8 cellular contexts compared by ENCODE assay signal in the genomic region with DNA sequence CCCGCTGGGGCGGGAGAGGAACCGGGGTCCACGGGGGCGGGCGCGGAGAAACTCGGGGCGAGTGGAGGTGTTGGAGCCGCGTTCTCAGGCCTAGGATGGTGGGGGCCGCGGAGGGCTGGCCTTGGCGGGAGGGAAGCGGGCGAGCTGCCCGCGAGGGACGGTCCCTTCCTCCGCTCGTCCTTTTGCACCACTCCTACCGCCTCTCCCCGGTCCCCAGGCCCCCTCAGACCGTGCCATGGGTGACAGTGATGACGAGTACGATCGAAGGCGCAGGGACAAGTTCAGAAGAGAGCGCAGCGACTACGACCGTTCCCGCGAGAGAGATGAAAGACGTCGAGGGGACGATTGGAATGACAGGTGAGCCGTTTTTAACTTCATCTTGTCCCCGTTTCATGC. TPM values are rescaled to one million over a fixed set of nuclear protein-coding genes. Genes with fewer than 3 reads are reported as not detected.
DNase-seq lines count a peak whose midpoint lies in the region; ATAC-seq and TF ChIP-seq lines count a peak whose summit lies in the region.

No MANE protein-coding gene starts in this region.

- peak overlapping the region; percentile 99 for H3K4me3 Mint-ChIP-seq in activated T-cell treated with anti-CD3 and anti-CD28 coated beads, Interleukin-2, amount 50 U/mL, for 4 hours

- H3K27me3 ChIP-seq in SJCRH30: no peaks in the 10 kb centered on the region
- H3K27me3 ChIP-seq in aorta (ENCODE audit: control insufficient read depth in 1 of 2, insufficient read depth in 2 of 2, low read length in 1 of 2): no peaks in the 10 kb centered on the region

- 0 to 1% methylated on average over 38 to 39 of the region's 39 CpGs for WGBS in aorta, 2 donors

- H3K36me3 ChIP-seq in SJCRH30 (peaks cover 68% of the 10 kb centered on the region), mucosa of descending colon (ENCODE audit: low read depth) (no peaks in the 10 kb centered on the region), aorta (ENCODE audit: control insufficient read depth in 1 of 2, insufficient read depth in 2 of 2, low read length in 1 of 2) (no peaks in the 10 kb centered on the region)

- no peaks in the 10 kb centered on the region for H3K27me3 Mint-ChIP-seq in activated T-cell treated with anti-CD3 and anti-CD28 coated beads, Interleukin-2, amount 50 U/mL, for 4 hours (ENCODE audit: low read depth)

- H3K36me3 Mint-ChIP-seq in activated T-cell treated with anti-CD3 and anti-CD28 coated beads, Interleukin-2, amount 50 U/mL, for 4 hours (ENCODE audit: insufficient read depth): peaks cover 31% of the 10 kb centered on the region

- H3K4me1 ChIP-seq in SJCRH30: peaks cover 11% of the 10 kb centered on the region; the same call in 1 of the 2 replicates
- peaks cover 23% of the 10 kb centered on the region for H3K4me1 ChIP-seq in mucosa of descending colon (ENCODE audit: low read depth)
- no peaks in the 10 kb centered on the region for H3K4me1 ChIP-seq in aorta (ENCODE audit: control insufficient read depth in 1 of 2, insufficient read depth in 2 of 2, low read length in 2 of 2)

- no peak for DNase-seq in activated T-cell treated with anti-CD3 and anti-CD28 coated beads, Interleukin-2, amount 50 U/mL, for 4 hours
- no peak for DNase-seq in activated T-cell treated with anti-CD3 and anti-CD28 coated beads, Interleukin-2, amount 50 U/mL, for 1 hour
- DNase-seq in SJCRH30 (peak in 1 of 2 experiments; percentile 37), mucosa of descending colon (no peak), aorta (no peak), COR-L47 (lab: John Stamatoyannopoulos, UW) (no peak)
- DNase-seq in effector CD8-positive, alpha-beta T cell (lab: John Stamatoyannopoulos, UW): peak; percentile 22

- H3K9me3 ChIP-seq in SJCRH30 (replicated peaks) (no peaks in the 10 kb centered on the region), mucosa of descending colon (no peaks in the 10 kb centered on the region), aorta (ENCODE audit: control insufficient read depth, low read length) (no peaks in the 10 kb centered on the region)

- H3K27ac ChIP-seq in SJCRH30 (peak overlapping the region; percentile 90), aorta (ENCODE audit: low read depth in 1 of 2, low read length in 2 of 2) (peak overlapping the region; percentile 72 to 82)

- peaks cover 51% of the 10 kb centered on the region for H3K4me1 Mint-ChIP-seq in activated T-cell treated with anti-CD3 and anti-CD28 coated beads, Interleukin-2, amount 50 U/mL, for 4 hours (ENCODE audit: low read depth)

- H3K4me3 ChIP-seq in SJCRH30 (peak overlapping the region; percentile 72), mucosa of descending colon (peak overlapping the region; percentile 79), aorta (ENCODE audit: low read length in 2 of 2) (peak overlapping the region; percentile 64 to 87)

- intact Hi-C loops in mucosa of descending colon (cut with DNase I, micrococcal nuclease): no loop called here
- intact Hi-C loops in aorta (cut with DNase I): no loop called here

- TF ChIP-seq CTCF in mucosa of descending colon (IDR thresholded peaks at IDR 0.05): no peak

- ATAC-seq in activated T-cell treated with anti-CD3 and anti-CD28 coated beads, Interleukin-2, amount 50 U/mL, for 4 hours: peak; percentile 60 to 61
- peak; percentile 23 for ATAC-seq in HG02943 (IDR thresholded peaks at IDR 0.05; ENCODE audit: low read depth, unreplicated experiment)
- peak; percentile 50 for ATAC-seq in mucosa of descending colon
- ATAC-seq in aorta (ENCODE audit: low FRiP score): peak; percentile 61

- H3K9me3 Mint-ChIP-seq in activated T-cell treated with anti-CD3 and anti-CD28 coated beads, Interleukin-2, amount 50 U/mL, for 4 hours: no peaks in the 10 kb centered on the region

RNA-seq across cellular contexts. Expression of gene SRRT, which starts 0.5 kb away (rescaled TPM):
- total RNA-seq in activated T-cell treated with anti-CD3 and anti-CD28 coated beads, Interleukin-2, amount 50 U/mL, for 4 hours: 100 to 1,000 TPM; 406 to 450 (median 436) TPM
- 140 and 156 TPM in 2 replicates for total RNA-seq in SJCRH30 (2014; rRNA removed; shearing (Covaris generic))
- total RNA-seq in mucosa of descending colon: 100 to 1,000 TPM; 112 to 129 (median 120) TPM
- total RNA-seq in aorta: 100 to 1,000 TPM in 1 of 2 donors, 10 to 100 TPM in 1; 95.5 to 118 TPM
- 100 to 1,000 TPM in 1 of 2 donors, 10 to 100 TPM in 1; 22.2 to 151 TPM for polyA plus RNA-seq in aorta

RNA-seq across cellular contexts. Expression of gene TRIP6, which starts 8.2 kb away (rescaled TPM):
- total RNA-seq in activated T-cell treated with anti-CD3 and anti-CD28 coated beads, Interleukin-2, amount 50 U/mL, for 4 hours: 10 to 100 TPM; 44.9 to 47.7 (median 45.4) TPM
- 42.1 and 49.3 TPM in 2 replicates for total RNA-seq in SJCRH30 (2014; rRNA removed; shearing (Covaris generic))
- total RNA-seq in mucosa of descending colon (10 to 100 TPM; 27.8 to 42.7 (median 30.0) TPM), aorta (10 to 100 TPM; 77.3 to 80.3 TPM)
- polyA plus RNA-seq in aorta: 100 to 1,000 TPM in 1 of 2 donors, 10 to 100 TPM in 1; 39.3 to 136 TPM

RNA-seq across cellular contexts. Expression of gene UFSP1, which starts 14.2 kb away (rescaled TPM):
- total RNA-seq in activated T-cell treated with anti-CD3 and anti-CD28 coated beads, Interleukin-2, amount 50 U/mL, for 4 hours: 1 to 10 TPM; 3.7 to 5.1 (median 4.6) TPM
- 5.5 and 6.1 TPM in 2 replicates for total RNA-seq in SJCRH30 (2014; rRNA removed; shearing (Covaris generic))
- total RNA-seq in mucosa of descending colon: 1 to 10 TPM; 2.1 to 3.4 (median 3.0) TPM
- 1 to 10 TPM; 2.0 to 2.6 TPM for total RNA-seq in aorta
- 1 to 10 TPM; 1.5 to 2.0 TPM for polyA plus RNA-seq in aorta

RNA-seq across cellular contexts. Expression of gene ACHE, which starts 20.3 kb away (rescaled TPM):
- total RNA-seq in activated T-cell treated with anti-CD3 and anti-CD28 coated beads, Interleukin-2, amount 50 U/mL, for 4 hours: under 1 TPM; 0.32 to 0.54 (median 0.35) TPM
- 1.3 and 1.5 TPM in 2 replicates for total RNA-seq in SJCRH30 (2014; rRNA removed; shearing (Covaris generic))
- total RNA-seq in mucosa of descending colon (10 to 100 TPM; 16.2 to 41.4 (median 20.9) TPM), aorta (1 to 10 TPM; 2.0 to 2.6 TPM)
- polyA plus RNA-seq in aorta: 1 to 10 TPM; 1.0 to 1.1 TPM

RNA-seq across cellular contexts. Expression of gene SLC12A9, which starts 22.8 kb away (rescaled TPM):
- 10 to 100 TPM; 22.9 to 31.7 (median 29.6) TPM for total RNA-seq in activated T-cell treated with anti-CD3 and anti-CD28 coated beads, Interleukin-2, amount 50 U/mL, for 4 hours
- 12.2 and 15.0 TPM in 2 replicates for total RNA-seq in SJCRH30 (2014; rRNA removed; shearing (Covaris generic))
- total RNA-seq in mucosa of descending colon: 10 to 100 TPM; 27.9 to 34.0 (median 33.5) TPM
- total RNA-seq in aorta: 10 to 100 TPM; 20.3 to 34.3 TPM
- polyA plus RNA-seq in aorta: 10 to 100 TPM in 1 of 2 donors, 1 to 10 TPM in 1; 8.5 to 43.9 TPM
